In the genomic region with DNA sequence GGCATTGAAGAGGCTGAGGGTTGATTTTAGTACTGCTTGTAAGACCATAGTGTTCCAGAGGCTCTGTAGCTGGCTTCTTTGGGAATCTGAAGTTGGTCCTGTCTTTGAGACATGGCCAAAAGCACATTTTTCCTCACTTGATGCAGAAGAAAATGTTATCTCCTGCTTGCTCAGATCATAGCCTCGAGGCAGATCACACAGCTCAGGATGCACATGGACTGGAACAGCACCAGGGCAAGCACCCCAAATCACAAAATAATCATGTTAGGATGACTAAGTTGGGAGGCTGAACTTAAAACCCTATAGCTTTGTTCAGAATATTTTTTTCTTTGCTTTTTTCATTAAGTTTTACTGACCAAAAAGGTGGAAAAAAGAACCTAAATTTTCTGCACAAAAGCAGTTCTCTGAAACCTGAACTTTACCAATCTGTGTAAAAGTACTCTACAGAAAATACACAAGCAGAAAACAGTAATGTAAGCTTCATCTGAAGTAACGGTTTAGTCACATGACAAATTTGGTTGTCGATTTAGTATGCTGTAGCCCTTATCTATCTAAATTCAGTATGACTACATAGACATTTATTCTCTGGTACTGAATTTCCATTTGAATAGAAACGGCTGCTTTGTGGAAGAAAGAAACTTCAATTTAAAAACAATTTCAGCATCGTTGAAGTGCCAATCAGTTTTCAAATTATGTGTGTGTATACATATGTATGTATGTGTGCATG, we compare ENCODE assay signal across 1 cellular context.
TF ChIP-seq lines count a peak whose summit lies in the region.

No MANE protein-coding gene starts in this region.

TF ChIP-seq in HepG2, 621 proteins besides CTCF, POLR2A, EP300 and RAD21:
- TF ChIP-seq ZNF816 (CRISPR knock-in tag; IDR thresholded peaks at IDR 0.05; ENCODE audit: borderline replicate concordance) (no peak), ZNF577 (CRISPR knock-in tag; IDR thresholded peaks at IDR 0.05; ENCODE audit: borderline replicate concordance, low read depth) (no peak), TBX2 (CRISPR knock-in tag; IDR thresholded peaks at IDR 0.05; ENCODE audit: borderline replicate concordance) (no peak)
